ENCODE assay signal across 1 cellular context in the genomic region with DNA sequence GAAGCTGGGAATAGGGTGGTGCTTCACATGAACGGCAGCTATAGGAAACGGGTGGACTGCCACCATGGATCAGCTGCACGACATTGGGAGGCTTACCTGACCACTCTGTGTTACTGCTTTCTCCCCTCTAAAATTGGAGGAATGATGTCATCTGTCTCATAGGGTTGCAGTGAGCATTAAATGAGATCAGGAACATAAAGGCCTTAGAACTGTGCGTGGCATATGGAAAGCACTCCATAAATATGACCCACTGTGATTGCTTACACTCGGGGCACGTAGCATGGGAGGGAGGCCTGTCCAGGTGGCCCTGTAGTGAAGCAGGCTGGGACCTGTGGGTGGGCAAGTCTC.
TF ChIP-seq lines count a peak whose summit lies in the region.

No MANE protein-coding gene starts in this region.

TF ChIP-seq in H1, 55 proteins besides CTCF, POLR2A, EP300 and RAD21:
- TF ChIP-seq SIRT6 (IDR thresholded peaks at IDR 0.05; ENCODE audit: low read length) (no peak), ASH2L (IDR thresholded peaks at IDR 0.05; ENCODE audit: low read length) (no peak), KDM4A (IDR thresholded peaks at IDR 0.05; ENCODE audit: low read depth, low read length, severe bottlenecking) (no peak), SUZ12 (IDR thresholded peaks at IDR 0.05; ENCODE audit: low read length) (no peak), TCF12 (IDR thresholded peaks at IDR 0.05; ENCODE audit: low read depth, low read length) (no peak), KDM5A (IDR thresholded peaks at IDR 0.05; ENCODE audit: low read length) (no peak), ATF3 (IDR thresholded peaks at IDR 0.05; ENCODE audit: insufficient read depth, low read depth, low read length) (no peak), NRF1 (IDR thresholded peaks at IDR 0.05; ENCODE audit: low read depth, low read length) (no peak), TEAD4 (IDR thresholded peaks at IDR 0.05; ENCODE audit: low read depth, low read length) (no peak), BRCA1 (IDR thresholded peaks at IDR 0.05; ENCODE audit: low read depth, low read length) (no peak), POLR2AphosphoS5 (IDR thresholded peaks at IDR 0.05; ENCODE audit: low read depth, low read length) (no peak), BCL11A (IDR thresholded peaks at IDR 0.05; ENCODE audit: low read depth in 2 of 2, low read length in 2 of 2) (no peak), SIX5 (IDR thresholded peaks at IDR 0.05; ENCODE audit: low read depth, low read length) (no peak), RBBP5 (IDR thresholded peaks at IDR 0.05; ENCODE audit: borderline replicate concordance, low read depth, low read length) (no peak), BACH1 (IDR thresholded peaks at IDR 0.05; ENCODE audit: low read length) (no peak)
